In genomic region chr16:70643264-70643663, GRCh38 we compare ENCODE assay signal across 1 cellular context. TPM values are rescaled to one million over a fixed set of nuclear protein-coding genes. Genes with fewer than 3 reads are reported as not detected.
"Had no signal": no experiment of that assay in that cellular context is flagged by ENCODE, and none has a peak within 500 bp of the region (broad histone marks: within the 10 kb centered on the region; RNA-seq: fewer than 3 reads in every experiment).

No MANE protein-coding gene starts in this region.

RNA-seq across cellular contexts. Expression of gene IL34, which starts 3.1 kb away (rescaled TPM):
- total RNA-seq: GM12878 had no signal
